ENCODE assay signal across 1 cellular context in genomic region chr4:154230723-154231122, GRCh38.
TF ChIP-seq lines count a peak whose summit lies in the region.

No MANE protein-coding gene starts in this region.

TF ChIP-seq in H1, 55 proteins besides CTCF, POLR2A, EP300 and RAD21 (continued from another document):
- TF ChIP-seq, protein P1, sequence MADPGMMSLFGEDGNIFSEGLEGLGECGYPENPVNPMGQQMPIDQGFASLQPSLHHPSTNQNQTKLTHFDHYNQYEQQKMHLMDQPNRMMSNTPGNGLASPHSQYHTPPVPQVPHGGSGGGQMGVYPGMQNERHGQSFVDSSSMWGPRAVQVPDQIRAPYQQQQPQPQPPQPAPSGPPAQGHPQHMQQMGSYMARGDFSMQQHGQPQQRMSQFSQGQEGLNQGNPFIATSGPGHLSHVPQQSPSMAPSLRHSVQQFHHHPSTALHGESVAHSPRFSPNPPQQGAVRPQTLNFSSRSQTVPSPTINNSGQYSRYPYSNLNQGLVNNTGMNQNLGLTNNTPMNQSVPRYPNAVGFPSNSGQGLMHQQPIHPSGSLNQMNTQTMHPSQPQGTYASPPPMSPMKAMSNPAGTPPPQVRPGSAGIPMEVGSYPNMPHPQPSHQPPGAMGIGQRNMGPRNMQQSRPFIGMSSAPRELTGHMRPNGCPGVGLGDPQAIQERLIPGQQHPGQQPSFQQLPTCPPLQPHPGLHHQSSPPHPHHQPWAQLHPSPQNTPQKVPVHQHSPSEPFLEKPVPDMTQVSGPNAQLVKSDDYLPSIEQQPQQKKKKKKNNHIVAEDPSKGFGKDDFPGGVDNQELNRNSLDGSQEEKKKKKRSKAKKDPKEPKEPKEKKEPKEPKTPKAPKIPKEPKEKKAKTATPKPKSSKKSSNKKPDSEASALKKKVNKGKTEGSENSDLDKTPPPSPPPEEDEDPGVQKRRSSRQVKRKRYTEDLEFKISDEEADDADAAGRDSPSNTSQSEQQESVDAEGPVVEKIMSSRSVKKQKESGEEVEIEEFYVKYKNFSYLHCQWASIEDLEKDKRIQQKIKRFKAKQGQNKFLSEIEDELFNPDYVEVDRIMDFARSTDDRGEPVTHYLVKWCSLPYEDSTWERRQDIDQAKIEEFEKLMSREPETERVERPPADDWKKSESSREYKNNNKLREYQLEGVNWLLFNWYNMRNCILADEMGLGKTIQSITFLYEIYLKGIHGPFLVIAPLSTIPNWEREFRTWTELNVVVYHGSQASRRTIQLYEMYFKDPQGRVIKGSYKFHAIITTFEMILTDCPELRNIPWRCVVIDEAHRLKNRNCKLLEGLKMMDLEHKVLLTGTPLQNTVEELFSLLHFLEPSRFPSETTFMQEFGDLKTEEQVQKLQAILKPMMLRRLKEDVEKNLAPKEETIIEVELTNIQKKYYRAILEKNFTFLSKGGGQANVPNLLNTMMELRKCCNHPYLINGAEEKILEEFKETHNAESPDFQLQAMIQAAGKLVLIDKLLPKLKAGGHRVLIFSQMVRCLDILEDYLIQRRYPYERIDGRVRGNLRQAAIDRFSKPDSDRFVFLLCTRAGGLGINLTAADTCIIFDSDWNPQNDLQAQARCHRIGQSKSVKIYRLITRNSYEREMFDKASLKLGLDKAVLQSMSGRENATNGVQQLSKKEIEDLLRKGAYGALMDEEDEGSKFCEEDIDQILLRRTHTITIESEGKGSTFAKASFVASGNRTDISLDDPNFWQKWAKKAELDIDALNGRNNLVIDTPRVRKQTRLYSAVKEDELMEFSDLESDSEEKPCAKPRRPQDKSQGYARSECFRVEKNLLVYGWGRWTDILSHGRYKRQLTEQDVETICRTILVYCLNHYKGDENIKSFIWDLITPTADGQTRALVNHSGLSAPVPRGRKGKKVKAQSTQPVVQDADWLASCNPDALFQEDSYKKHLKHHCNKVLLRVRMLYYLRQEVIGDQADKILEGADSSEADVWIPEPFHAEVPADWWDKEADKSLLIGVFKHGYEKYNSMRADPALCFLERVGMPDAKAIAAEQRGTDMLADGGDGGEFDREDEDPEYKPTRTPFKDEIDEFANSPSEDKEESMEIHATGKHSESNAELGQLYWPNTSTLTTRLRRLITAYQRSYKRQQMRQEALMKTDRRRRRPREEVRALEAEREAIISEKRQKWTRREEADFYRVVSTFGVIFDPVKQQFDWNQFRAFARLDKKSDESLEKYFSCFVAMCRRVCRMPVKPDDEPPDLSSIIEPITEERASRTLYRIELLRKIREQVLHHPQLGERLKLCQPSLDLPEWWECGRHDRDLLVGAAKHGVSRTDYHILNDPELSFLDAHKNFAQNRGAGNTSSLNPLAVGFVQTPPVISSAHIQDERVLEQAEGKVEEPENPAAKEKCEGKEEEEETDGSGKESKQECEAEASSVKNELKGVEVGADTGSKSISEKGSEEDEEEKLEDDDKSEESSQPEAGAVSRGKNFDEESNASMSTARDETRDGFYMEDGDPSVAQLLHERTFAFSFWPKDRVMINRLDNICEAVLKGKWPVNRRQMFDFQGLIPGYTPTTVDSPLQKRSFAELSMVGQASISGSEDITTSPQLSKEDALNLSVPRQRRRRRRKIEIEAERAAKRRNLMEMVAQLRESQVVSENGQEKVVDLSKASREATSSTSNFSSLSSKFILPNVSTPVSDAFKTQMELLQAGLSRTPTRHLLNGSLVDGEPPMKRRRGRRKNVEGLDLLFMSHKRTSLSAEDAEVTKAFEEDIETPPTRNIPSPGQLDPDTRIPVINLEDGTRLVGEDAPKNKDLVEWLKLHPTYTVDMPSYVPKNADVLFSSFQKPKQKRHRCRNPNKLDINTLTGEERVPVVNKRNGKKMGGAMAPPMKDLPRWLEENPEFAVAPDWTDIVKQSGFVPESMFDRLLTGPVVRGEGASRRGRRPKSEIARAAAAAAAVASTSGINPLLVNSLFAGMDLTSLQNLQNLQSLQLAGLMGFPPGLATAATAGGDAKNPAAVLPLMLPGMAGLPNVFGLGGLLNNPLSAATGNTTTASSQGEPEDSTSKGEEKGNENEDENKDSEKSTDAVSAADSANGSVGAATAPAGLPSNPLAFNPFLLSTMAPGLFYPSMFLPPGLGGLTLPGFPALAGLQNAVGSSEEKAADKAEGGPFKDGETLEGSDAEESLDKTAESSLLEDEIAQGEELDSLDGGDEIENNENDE (IDR thresholded peaks at IDR 0.05; ENCODE audit: insufficient replicate concordance, low read length): peak; percentile 93
TF ChIP-seq in H1: peak in this region for 1.
